Comparison of ENCODE assay signal across 8 cellular contexts in genomic region chr22:45268167-45268957, GRCh38. TPM values are rescaled to one million over a fixed set of nuclear protein-coding genes. Genes with fewer than 3 reads are reported as not detected.
DNase-seq lines count a peak whose midpoint lies in the region; ATAC-seq and TF ChIP-seq lines count a peak whose summit lies in the region.

No MANE protein-coding gene starts in this region.

- peaks cover 10% of the 10 kb centered on the region for H3K4me1 ChIP-seq in body of pancreas
- H3K4me1 ChIP-seq in thyroid gland = peaks cover 13 to 27% of the 10 kb centered on the region in 2 donors

- DNase-seq in stimulated activated CD4-positive, alpha-beta T cell treated with anti-CD3 and anti-CD28 coated beads, Interleukin-2, amount 100 ng/mL, for 4 hours (ENCODE audit: low read depth) = peak; percentile 12
- no peak for DNase-seq in stimulated activated CD4-positive, alpha-beta T cell treated with anti-CD3 and anti-CD28 coated beads, Interleukin-2, amount 100 ng/mL, for 24 hours
- DNase-seq in NCI-H69 (lab: John Stamatoyannopoulos, UW) = peak; percentile 76
- DNase-seq in body of pancreas = peak; percentile 38 to 50 (median 40)
- DNase-seq in left lobe of liver (ENCODE audit: low spot score) = no peak
- DNase-seq in thyroid gland = peak; percentile 35 to 55
- DNase-seq in DMS114 treated with DMSO at 0.1 percent for 48 hours (lab: John Stamatoyannopoulos, UW; ENCODE audit: unreplicated experiment) = no peak

- TF ChIP-seq CTCF in body of pancreas (IDR thresholded peaks at IDR 0.05) (no peak), thyroid gland (IDR thresholded peaks at IDR 0.05) (no peak)

- H3K36me3 ChIP-seq in body of pancreas (replicated peaks in 1 of 2; ENCODE audit: insufficient read depth in 1 of 2, low read depth in 2 of 2) (no peaks in the 10 kb centered on the region), thyroid gland (no peaks in the 10 kb centered on the region)

- H3K27ac ChIP-seq in body of pancreas (no peak overlapping the region), thyroid gland (no peak overlapping the region)

- intact Hi-C loops in body of pancreas (cut with DNase I) (no loop called here), thyroid gland (cut with DNase I) (loop anchor here (5.0 kb wide), 1 partner anchor 164 kb away; no protein-coding TSS in a partner anchor)

- ATAC-seq in body of pancreas (peak; percentile 21), left lobe of liver (peak; percentile 31), GM18858 (IDR thresholded peaks at IDR 0.05; ENCODE audit: unreplicated experiment) (no peak)

- 1 to 2% methylated on average over 19 to 31 of the region's 47 CpGs for WGBS in body of pancreas, 2 donors
- 0 to 1% methylated on average over 17 to 25 of the region's 47 CpGs for WGBS in thyroid gland, 2 donors

- TF ChIP-seq POLR2A in body of pancreas (IDR thresholded peaks at IDR 0.05) (no peak), thyroid gland (IDR thresholded peaks at IDR 0.05) (no peak)

- H3K4me3 ChIP-seq in body of pancreas (peak overlapping the region in 1 of 2 donors; percentile 48), thyroid gland (replicated peaks in 1 of 3) (peak overlapping the region in 2 of 3 donors; percentile 42 to 51)

- no peaks in the 10 kb centered on the region for H3K9me3 ChIP-seq in body of pancreas
- H3K9me3 ChIP-seq in thyroid gland = no peaks in the 10 kb centered on the region

- no peaks in the 10 kb centered on the region for H3K27me3 ChIP-seq in body of pancreas
- no peaks in the 10 kb centered on the region for H3K27me3 ChIP-seq in thyroid gland

RNA-seq across cellular contexts. Expression of gene UPK3A, which starts 16.4 kb away (rescaled TPM):
- total RNA-seq in body of pancreas = not detected
- total RNA-seq in left lobe of liver = not detected
- 1 to 10 TPM in 3 of 4 donors, not detected in 1; 2.1 to 3.9 (median 2.6) TPM for total RNA-seq in thyroid gland

RNA-seq across cellular contexts. Expression of gene KIAA0930, which starts 27.7 kb away (rescaled TPM):
- total RNA-seq in body of pancreas (10 to 100 TPM; 14.2 to 17.9 TPM), left lobe of liver (44.2 TPM), thyroid gland (10 to 100 TPM; 21.0 to 42.7 (median 25.0) TPM)

RNA-seq across cellular contexts. Expression of gene FAM118A, which starts 41.4 kb away (rescaled TPM):
- total RNA-seq in body of pancreas (100 to 1,000 TPM in 1 of 2 donors, 10 to 100 TPM in 1; 13.0 to 149 TPM), left lobe of liver (26.0 TPM), thyroid gland (100 to 1,000 TPM in 1 of 4 donors, 10 to 100 TPM in 3; 15.7 to 104 (median 75.3) TPM)

Comparison
In these comparisons a context has a peak if more than half of its experiments do, and no peak if none do; other contexts are left out.
1. DNase-seq: peak in stimulated activated CD4-positive, alpha-beta T cell treated with anti-CD3 and anti-CD28 coated beads, Interleukin-2, amount 100 ng/mL, for 4 hours (single experiment), NCI-H69 (single experiment), body of pancreas (4 of 4) and thyroid gland (2 of 2); none in stimulated activated CD4-positive, alpha-beta T cell treated with anti-CD3 and anti-CD28 coated beads, Interleukin-2, amount 100 ng/mL, for 24 hours (0 of 2), left lobe of liver (single experiment) and DMS114 treated with DMSO at 0.1 percent for 48 hours (single experiment).